In genomic region chr5:67619235-67619634, GRCh38 we compare ENCODE assay signal across 21 cellular contexts.
DNase-seq lines count a peak whose midpoint lies in the region; ATAC-seq, FAIRE-seq and TF ChIP-seq lines count a peak whose summit lies in the region.
"Had no signal": no experiment of that assay in that cellular context is flagged by ENCODE, and none has a peak within 500 bp of the region (broad histone marks: within the 10 kb centered on the region; RNA-seq: fewer than 3 reads in every experiment).

No MANE protein-coding gene starts in this region.

- no peak overlapping the region for H3K27ac Mint-ChIP-seq in stimulated activated naive CD8-positive, alpha-beta T cell treated with anti-CD3 and anti-CD28 coated beads, Interleukin-15, amount 100 ng/mL, for 72 hours
- no peak overlapping the region for H3K27ac Mint-ChIP-seq in neural progenitor cell
- H3K27ac Mint-ChIP-seq in CD4-positive, alpha-beta T cell = no peak overlapping the region
- H3K27ac Mint-ChIP-seq: CD8-positive, alpha-beta memory T cell had no signal

- TF ChIP-seq POLR2A in HepG2 (IDR thresholded peaks at IDR 0.05; ENCODE audit: insufficient read depth in 1 of 2, low read depth in 2 of 2, low read length in 2 of 2) = no peak

- TF ChIP-seq RAD21 in HepG2 (CRISPR knock-in tag; IDR thresholded peaks at IDR 0.05) = no peak

- H3K4me3 ChIP-seq in bronchial epithelial cell (ENCODE audit: low read depth, low read length) = no peak overlapping the region
- no peak overlapping the region for H3K4me3 ChIP-seq in HepG2 (replicated peaks in 1 of 3; ENCODE audit: insufficient read depth in 1 of 3, low read depth in 2 of 3, low read length in 3 of 3)
- no peak overlapping the region for H3K4me3 ChIP-seq in neural progenitor cell
- H3K4me3 ChIP-seq: BLaER1 treated with 17β-estradiol and CSF1 and Interleukin-3, amounts not matched to agents 10 nM and 100 nM had no signal

- in situ Hi-C loops in HepG2 (cut with HindIII; ENCODE audit: extremely low pct_ligation_motif_present, low pct_unique_long_range_greater_than_20kb) = no loop called here

- peaks cover 17% of the 10 kb centered on the region for H3K4me1 Mint-ChIP-seq in stimulated activated naive CD8-positive, alpha-beta T cell treated with anti-CD3 and anti-CD28 coated beads, Interleukin-15, amount 100 ng/mL, for 72 hours
- H3K4me1 Mint-ChIP-seq in neural progenitor cell = peaks cover 22% of the 10 kb centered on the region
- peaks cover 14% of the 10 kb centered on the region for H3K4me1 Mint-ChIP-seq in CD4-positive, alpha-beta T cell (ENCODE audit: low read depth)
- H3K4me1 Mint-ChIP-seq: CD8-positive, alpha-beta memory T cell had no signal

- POLR2A ChIA-PET in HepG2 (lab: Yijun Ruan, JAX) = interaction anchor here (1.0 to 1.3 kb wide), 3 partner anchors 12 to 152 kb away, joined by 3 read pairs; no protein-coding TSS in a partner anchor
- POLR2A ChIA-PET in CD4-positive, alpha-beta T cell (lab: Charles Lee) = no interaction called here

- no peaks in the 10 kb centered on the region for H4K20me1 ChIP-seq in HepG2 (ENCODE audit: insufficient read depth, low read length)
- H4K20me1 ChIP-seq in neural progenitor cell (ENCODE audit: low read depth) = no peaks in the 10 kb centered on the region
- H4K20me1 ChIP-seq: BLaER1 treated with 17β-estradiol and CSF1 and Interleukin-3, amounts not matched to agents 10 nM and 100 nM had no signal

- H3K9ac ChIP-seq in HepG2 (ENCODE audit: insufficient read depth, low read depth, low read length) = no peak overlapping the region
- no peak overlapping the region for H3K9ac ChIP-seq in neural progenitor cell
- H3K9ac ChIP-seq: BLaER1 treated with 17β-estradiol and CSF1 and Interleukin-3, amounts not matched to agents 10 nM and 100 nM had no signal

- DNase-seq in stimulated activated naive CD8-positive, alpha-beta T cell treated with anti-CD3 and anti-CD28 coated beads, Interleukin-15, amount 100 ng/mL, for 72 hours = no peak
- no peak for DNase-seq in stimulated activated naive CD8-positive, alpha-beta T cell treated with anti-CD3 and anti-CD28 coated beads, Interleukin-15, Interleukin-2, amounts not matched to agents 100 U/mL and 50 U/mL, for 24 hours
- DNase-seq in bronchial epithelial cell (ENCODE audit: low read depth) (peak; percentile 75), HepG2 (ENCODE audit: low spot score) (no peak), urothelium cell line (ENCODE audit: low spot score) (no peak), neural progenitor cell (ENCODE audit: low spot score) (no peak), mesenteric fat pad (ENCODE audit: low spot score) (no peak)
- no peak for DNase-seq in CD4-positive, alpha-beta T cell
- DNase-seq: CD8-positive, alpha-beta memory T cell; DMS79; KBM-7; NCI-H1436; NCI-H2029 treated with DMSO at 0.1 percent for 48 hours; NCI-H2171; NCI-H446 treated with DMSO at 0.1 percent for 48 hours had no signal

- H3K4me1 ChIP-seq in HepG2 (ENCODE audit: insufficient read depth, low read length) (peaks cover 15% of the 10 kb centered on the region), neural progenitor cell (peaks cover 38% of the 10 kb centered on the region)

- H3K4me2 ChIP-seq in HepG2 (ENCODE audit: low read depth, low read length) (no peak overlapping the region), neural progenitor cell (no peak overlapping the region)

- CTCF ChIA-PET in HepG2 (lab: Yijun Ruan, JAX; ENCODE audit: low intra/inter-chr PET ratio, low total read pairs) = no interaction called here
- CTCF ChIA-PET in CD4-positive, alpha-beta T cell (lab: Charles Lee) = no interaction called here

- peak; percentile 39 for ATAC-seq in stimulated activated naive CD8-positive, alpha-beta T cell treated with anti-CD3 and anti-CD28 coated beads, Interleukin-15, amount 100 ng/mL, for 72 hours
- ATAC-seq in stimulated activated naive CD8-positive, alpha-beta T cell treated with anti-CD3 and anti-CD28 coated beads, Interleukin-15, Interleukin-2, amounts not matched to agents 100 U/mL and 50 U/mL, for 24 hours = no peak
- no peak for ATAC-seq in HepG2
- no peak for ATAC-seq in CD4-positive, alpha-beta T cell (ENCODE audit: poor library complexity)
- ATAC-seq: Panc1, Right ventricle myocardium inferior had no signal

- no peaks in the 10 kb centered on the region for H3K36me3 Mint-ChIP-seq in neural progenitor cell
- no peaks in the 10 kb centered on the region for H3K36me3 Mint-ChIP-seq in CD4-positive, alpha-beta T cell (ENCODE audit: low read depth)
- H3K36me3 Mint-ChIP-seq: CD8-positive, alpha-beta memory T cell had no signal

- BruUV-seq in HepG2 (replicated peaks; lab: Mats Ljungman, UMichigan) = no TSS peak

- no peak for FAIRE-seq in bronchial epithelial cell (lab: Jason Lieb, UNC)
- FAIRE-seq in HepG2 (lab: Jason Lieb, UNC) = no peak
- no peak for FAIRE-seq in urothelium cell line (lab: Jason Lieb, UNC)
- FAIRE-seq: GM12892, GM18507, H1 had no signal

- H3K9me3 ChIP-seq in HepG2 (ENCODE audit: low read length) = no peaks in the 10 kb centered on the region
- no peaks in the 10 kb centered on the region for H3K9me3 ChIP-seq in neural progenitor cell (ENCODE audit: low read depth)
- H3K9me3 ChIP-seq in CD4-positive, alpha-beta T cell (ENCODE audit: control insufficient read depth, low read length) = no peaks in the 10 kb centered on the region
- H3K9me3 ChIP-seq: BLaER1 treated with 17β-estradiol and CSF1 and Interleukin-3, amounts not matched to agents 10 nM and 100 nM had no signal

- H3K36me3 ChIP-seq in bronchial epithelial cell (ENCODE audit: control insufficient read depth, insufficient read depth, low read length) (no peaks in the 10 kb centered on the region), HepG2 (replicated peaks in 1 of 2; ENCODE audit: control insufficient read depth in 1 of 2, insufficient read depth in 2 of 2, low read length in 2 of 2) (no peaks in the 10 kb centered on the region), neural progenitor cell (no peaks in the 10 kb centered on the region)
- H3K36me3 ChIP-seq: BLaER1 treated with 17β-estradiol and CSF1 and Interleukin-3, amounts not matched to agents 10 nM and 100 nM had no signal

- TF ChIP-seq EP300 in HepG2 (IDR thresholded peaks at IDR 0.05; ENCODE audit: low read depth in 2 of 2, low read length in 2 of 2) = no peak
- TF ChIP-seq EP300 in HepG2 (CRISPR knock-in tag; IDR thresholded peaks at IDR 0.05; ENCODE audit: borderline replicate concordance) = no peak

- H3K9me3 Mint-ChIP-seq in stimulated activated naive CD8-positive, alpha-beta T cell treated with anti-CD3 and anti-CD28 coated beads, Interleukin-15, amount 100 ng/mL, for 72 hours = no peaks in the 10 kb centered on the region
- H3K9me3 Mint-ChIP-seq in neural progenitor cell = no peaks in the 10 kb centered on the region
- no peaks in the 10 kb centered on the region for H3K9me3 Mint-ChIP-seq in CD4-positive, alpha-beta T cell
- H3K9me3 Mint-ChIP-seq: CD8-positive, alpha-beta memory T cell had no signal

- no peak overlapping the region for H3K4me3 Mint-ChIP-seq in stimulated activated naive CD8-positive, alpha-beta T cell treated with anti-CD3 and anti-CD28 coated beads, Interleukin-15, amount 100 ng/mL, for 72 hours
- H3K4me3 Mint-ChIP-seq in neural progenitor cell = no peak overlapping the region
- no peak overlapping the region for H3K4me3 Mint-ChIP-seq in CD4-positive, alpha-beta T cell
- H3K4me3 Mint-ChIP-seq: CD8-positive, alpha-beta memory T cell had no signal

- intact Hi-C loops in HepG2 (cut with micrococcal nuclease; ENCODE audit: unreplicated experiment) = no loop called here
- intact Hi-C loops in CD4-positive, alpha-beta T cell (cut with DNase I, micrococcal nuclease) = no loop called here

- TF ChIP-seq CTCF in bronchial epithelial cell (IDR thresholded peaks at IDR 0.05; ENCODE audit: insufficient read depth, low read length, severe bottlenecking) = no peak
- TF ChIP-seq CTCF in HepG2 (CRISPR knock-in tag; IDR thresholded peaks at IDR 0.05) = no peak
- no peak for TF ChIP-seq CTCF in neural progenitor cell (IDR thresholded peaks at IDR 0.05)
- no peak for TF ChIP-seq CTCF in CD4-positive, alpha-beta T cell (IDR thresholded peaks at IDR 0.05)

- H3K27me3 ChIP-seq in bronchial epithelial cell (ENCODE audit: control insufficient read depth, insufficient read depth, low read length) (no peaks in the 10 kb centered on the region), HepG2 (ENCODE audit: control insufficient read depth in 1 of 2, insufficient read depth in 2 of 2, low read length in 2 of 2) (no peaks in the 10 kb centered on the region), neural progenitor cell (no peaks in the 10 kb centered on the region)
- no peaks in the 10 kb centered on the region for H3K27me3 ChIP-seq in CD4-positive, alpha-beta T cell (ENCODE audit: control insufficient read depth, insufficient read depth, low read length)
- H3K27me3 ChIP-seq: BLaER1 treated with 17β-estradiol and CSF1 and Interleukin-3, amounts not matched to agents 10 nM and 100 nM had no signal

- H3K27ac ChIP-seq in HepG2 (ENCODE audit: extremely low read length, insufficient read depth, low read length) (no peak overlapping the region), neural progenitor cell (no peak overlapping the region)
- no peak overlapping the region for H3K27ac ChIP-seq in CD4-positive, alpha-beta T cell (ENCODE audit: low read depth, low read length)
- H3K27ac ChIP-seq: BLaER1 treated with 17β-estradiol and CSF1 and Interleukin-3, amounts not matched to agents 10 nM and 100 nM had no signal

- peaks cover 22% of the 10 kb centered on the region for H3F3A ChIP-seq in neural progenitor cell (ENCODE audit: low read depth)

- H3K27me3 Mint-ChIP-seq in stimulated activated naive CD8-positive, alpha-beta T cell treated with anti-CD3 and anti-CD28 coated beads, Interleukin-15, amount 100 ng/mL, for 72 hours = peaks cover 8% of the 10 kb centered on the region
- peaks cover 4% of the 10 kb centered on the region for H3K27me3 Mint-ChIP-seq in neural progenitor cell (ENCODE audit: insufficient read depth, low read depth)
- no peaks in the 10 kb centered on the region for H3K27me3 Mint-ChIP-seq in CD4-positive, alpha-beta T cell

- H2AFZ ChIP-seq in HepG2 (ENCODE audit: low read length) (no peak overlapping the region), neural progenitor cell (replicated peaks) (no peak overlapping the region)

- no peaks in the 10 kb centered on the region for H3K79me2 ChIP-seq in HepG2 (ENCODE audit: insufficient read depth, low read length)
- no peaks in the 10 kb centered on the region for H3K79me2 ChIP-seq in neural progenitor cell (ENCODE audit: low read depth)

TF ChIP-seq in HepG2, 621 proteins besides CTCF, POLR2A, EP300 and RAD21:
- TF ChIP-seq PAWR (CRISPR knock-in tag; IDR thresholded peaks at IDR 0.05; ENCODE audit: borderline replicate concordance) (no peak), MAFK (conservative IDR thresholded peaks at IDR 0.05 in 1 of 2, IDR thresholded peaks at IDR 0.05 in 1 of 2; ENCODE audit: low read length in 2 of 2) (peak; percentile 17 to 32; a peak in 1 of 4 replicates), NFE2L2 (IDR thresholded peaks at IDR 0.05; ENCODE audit: low read length) (peak; percentile 14; the same call in 1 of the 2 replicates), MAFF (IDR thresholded peaks at IDR 0.05; ENCODE audit: low read depth, low read length) (0 out of 2 replicates have a peak, but pooled peaks have one; percentile 19)
